32 cellular contexts compared by ENCODE assay signal in genomic region chr21:16928439-16928838, GRCh38.
A peak's percentile ranks its signal among the peaks of the same experiment; 100 is the strongest.
DNase-seq lines count a peak whose midpoint lies in the region; ATAC-seq, FAIRE-seq and TF ChIP-seq lines count a peak whose summit lies in the region.
"Had no signal": no experiment of that assay in that cellular context is flagged by ENCODE, and none has a peak within 500 bp of the region (broad histone marks: within the 10 kb centered on the region; RNA-seq: fewer than 3 reads in every experiment).

No MANE protein-coding gene starts in this region.

- H3K9me3 Mint-ChIP-seq in activated T-cell treated with anti-CD3 and anti-CD28 coated beads, Interleukin-2, amount 50 U/mL, for 4 hours = peaks cover 6% of the 10 kb centered on the region

- H3K36me3 Mint-ChIP-seq in activated T-cell treated with anti-CD3 and anti-CD28 coated beads, Interleukin-2, amount 50 U/mL, for 4 hours (ENCODE audit: insufficient read depth) = no peaks in the 10 kb centered on the region
- H3K36me3 Mint-ChIP-seq: CD14-positive monocyte; CD4-positive, alpha-beta memory T cell; CD4-positive, CD25-positive, alpha-beta regulatory T cell; CD8-positive, alpha-beta memory T cell; CD8-positive, alpha-beta T cell had no signal

- H3K4me1 ChIP-seq in SK-N-SH (ENCODE audit: control insufficient read depth in 1 of 2, insufficient read depth in 2 of 2, low read depth in 1 of 2, low read length in 1 of 2) = no peaks in the 10 kb centered on the region
- no peaks in the 10 kb centered on the region for H3K4me1 ChIP-seq in endothelial cell of umbilical vein (ENCODE audit: control insufficient read depth, extremely low read depth, insufficient read depth, low read length)
- H3K4me1 ChIP-seq: A549 had no signal

- H3K9me2 ChIP-seq in SK-N-SH = no peaks in the 10 kb centered on the region

- H3K9me3 ChIP-seq in SK-N-SH (no peaks in the 10 kb centered on the region), endothelial cell of umbilical vein (replicated peaks; ENCODE audit: control insufficient read depth, insufficient read depth, low read length) (no peaks in the 10 kb centered on the region)
- H3K9me3 ChIP-seq: A549; BE2C; BLaER1; BLaER1 treated with 17β-estradiol and CSF1 and Interleukin-3, amounts not matched to agents 10 nM and 100 nM; Caco-2 had no signal

- POLR2A ChIA-PET in SK-N-SH (lab: Yijun Ruan, JAX) (no interaction called here), endothelial cell of umbilical vein (lab: Charles Lee) (no interaction called here)

- no peak overlapping the region for H3K4me3 ChIP-seq in SK-N-SH (ENCODE audit: low read depth in 2 of 2, low read length in 1 of 2)
- H3K4me3 ChIP-seq in endothelial cell of umbilical vein (replicated peaks in 1 of 3; ENCODE audit: insufficient read depth in 1 of 3, low read depth in 1 of 3, low read length in 3 of 3) = no peak overlapping the region
- H3K4me3 ChIP-seq: A549; BLaER1; BLaER1 treated with 17β-estradiol and CSF1 and Interleukin-3, amounts not matched to agents 10 nM and 100 nM had no signal

- no peak for TF ChIP-seq POLR2A in endothelial cell of umbilical vein (IDR thresholded peaks at IDR 0.05; ENCODE audit: low read depth, low read length)

- H3K9me1 ChIP-seq in endothelial cell of umbilical vein (replicated peaks; ENCODE audit: control insufficient read depth, extremely low read depth, insufficient read depth, low read length) = no peaks in the 10 kb centered on the region

- no peaks in the 10 kb centered on the region for H3K27me3 Mint-ChIP-seq in activated T-cell treated with anti-CD3 and anti-CD28 coated beads, Interleukin-2, amount 50 U/mL, for 4 hours (ENCODE audit: low read depth)
- H3K27me3 Mint-ChIP-seq: B cell; CD4-positive, alpha-beta memory T cell; CD4-positive, alpha-beta T cell; CD4-positive, CD25-positive, alpha-beta regulatory T cell; CD8-positive, alpha-beta memory T cell had no signal

- no peaks in the 10 kb centered on the region for H3K27me3 ChIP-seq in SK-N-SH (ENCODE audit: insufficient read depth)
- H3K27me3 ChIP-seq in endothelial cell of umbilical vein (ENCODE audit: control insufficient read depth in 2 of 2, insufficient read depth in 2 of 2, low read length in 2 of 2) = no peaks in the 10 kb centered on the region
- H3K27me3 ChIP-seq: BE2C; BLaER1; BLaER1 treated with 17β-estradiol and CSF1 and Interleukin-3, amounts not matched to agents 10 nM and 100 nM had no signal

- TF ChIP-seq CTCF in SK-N-SH (IDR thresholded peaks at IDR 0.05) = no peak
- no peak for TF ChIP-seq CTCF in endothelial cell of umbilical vein (IDR thresholded peaks at IDR 0.05; ENCODE audit: extremely low read depth in 1 of 2, insufficient read depth in 1 of 2, low read depth in 1 of 2, low read length in 2 of 2)

- TF ChIP-seq RAD21 in SK-N-SH (IDR thresholded peaks at IDR 0.05; ENCODE audit: low read length) = no peak

- H3K36me3 ChIP-seq in SK-N-SH (replicated peaks in 1 of 2; ENCODE audit: control insufficient read depth in 1 of 2, insufficient read depth in 2 of 2, low read length in 1 of 2) (no peaks in the 10 kb centered on the region), endothelial cell of umbilical vein (ENCODE audit: control insufficient read depth in 2 of 2, extremely low read depth in 1 of 2, insufficient read depth in 2 of 2, low read length in 2 of 2) (no peaks in the 10 kb centered on the region)
- H3K36me3 ChIP-seq: BE2C; BLaER1; BLaER1 treated with 17β-estradiol and CSF1 and Interleukin-3, amounts not matched to agents 10 nM and 100 nM had no signal

- no peak overlapping the region for H2AFZ ChIP-seq in SK-N-SH (ENCODE audit: low read depth)
- no peak overlapping the region for H2AFZ ChIP-seq in endothelial cell of umbilical vein (ENCODE audit: low read depth, low read length)

- dilution Hi-C loops in endothelial cell of umbilical vein (cut with MboI; ENCODE audit: extremely low pct_ligation_motif_present, low sequenced_read_pairs) = no loop called here

- H3K9ac ChIP-seq in SK-N-SH = no peak overlapping the region
- no peak overlapping the region for H3K9ac ChIP-seq in endothelial cell of umbilical vein (replicated peaks; ENCODE audit: extremely low read depth, insufficient read depth, low read length)
- H3K9ac ChIP-seq: BLaER1; BLaER1 treated with 17β-estradiol and CSF1 and Interleukin-3, amounts not matched to agents 10 nM and 100 nM had no signal

- no peaks in the 10 kb centered on the region for H3K4me1 Mint-ChIP-seq in activated T-cell treated with anti-CD3 and anti-CD28 coated beads, Interleukin-2, amount 50 U/mL, for 4 hours (ENCODE audit: low read depth)
- H3K4me1 Mint-ChIP-seq: B cell; CD14-positive monocyte; CD4-positive, alpha-beta memory T cell; CD4-positive, CD25-positive, alpha-beta regulatory T cell; CD8-positive, alpha-beta memory T cell had no signal

- intact Hi-C loops in endothelial cell of umbilical vein (cut with micrococcal nuclease) = no loop called here

- CTCF ChIA-PET in SK-N-SH (lab: Yijun Ruan, JAX) = no interaction called here
- CTCF ChIA-PET in endothelial cell of umbilical vein (lab: Charles Lee) = no interaction called here

- peak; percentile 12 for FAIRE-seq in endothelial cell of umbilical vein (lab: Jason Lieb, UNC)
- FAIRE-seq: A549, D721Med had no signal

- H3K79me2 ChIP-seq in SK-N-SH (ENCODE audit: insufficient read depth) (no peaks in the 10 kb centered on the region), endothelial cell of umbilical vein (ENCODE audit: control insufficient read depth, insufficient read depth, low read length) (no peaks in the 10 kb centered on the region)

- H3K4me2 ChIP-seq in SK-N-SH (no peak overlapping the region), endothelial cell of umbilical vein (ENCODE audit: insufficient read depth, low read length) (no peak overlapping the region)
- H3K4me2 ChIP-seq: A549; BLaER1; BLaER1 treated with 17β-estradiol and CSF1 and Interleukin-3, amounts not matched to agents 10 nM and 100 nM had no signal

- BruUV-seq in endothelial cell of umbilical vein (replicated peaks; lab: Mats Ljungman, UMichigan) = no TSS peak

- WGBS in SK-N-SH (ENCODE audit: low lambda C conversion rate) = 0% methylated on average over 1 of the region's 1 CpG

- DNase-seq in SK-N-SH = no peak
- no peak for DNase-seq in endothelial cell of umbilical vein (ENCODE audit: low read depth, low spot score)
- no peak for DNase-seq in activated T-cell treated with anti-CD3 and anti-CD28 coated beads, Interleukin-2, amount 50 U/mL, for 4 hours
- DNase-seq: 8988T; ACHN; AML-193; BE2C; C1 segment of cervical spinal cord; Caco-2; Calu3; CD4-positive, alpha-beta memory T cell; CD4-positive, alpha-beta T cell; CD4-positive, CD25-positive, alpha-beta regulatory T cell; CD8-positive, alpha-beta memory T cell; CD8-positive, alpha-beta T cell; COR-L47; DMS 273 treated with DMSO at 0.1 percent for 48 hours; DMS153; DMS53; DMS79; DMS79 treated with DMSO at 0.1 percent for 48 hours; DND-41; EL had no signal

- TF ChIP-seq EP300 in SK-N-SH (IDR thresholded peaks at IDR 0.05; ENCODE audit: borderline replicate concordance in 1 of 2, low read depth in 1 of 2, low read length in 1 of 2) = no peak

- H4K20me1 ChIP-seq in SK-N-SH (ENCODE audit: insufficient read depth) (no peaks in the 10 kb centered on the region), endothelial cell of umbilical vein (replicated peaks; ENCODE audit: control insufficient read depth, extremely low read depth, insufficient read depth, low read length) (no peaks in the 10 kb centered on the region)
- H4K20me1 ChIP-seq: BLaER1; BLaER1 treated with 17β-estradiol and CSF1 and Interleukin-3, amounts not matched to agents 10 nM and 100 nM had no signal

- H3F3A ChIP-seq in SK-N-SH (replicated peaks; ENCODE audit: insufficient read depth) = no peaks in the 10 kb centered on the region

- no peak for ATAC-seq in SK-N-SH treated with all-trans-retinoic acid at 6 μM for 48 hours
- ATAC-seq in activated T-cell treated with anti-CD3 and anti-CD28 coated beads, Interleukin-2, amount 50 U/mL, for 4 hours = no peak
- ATAC-seq: A549; CD8-positive, alpha-beta T cell had no signal

- no peak overlapping the region for H3K4me3 Mint-ChIP-seq in activated T-cell treated with anti-CD3 and anti-CD28 coated beads, Interleukin-2, amount 50 U/mL, for 4 hours
- H3K4me3 Mint-ChIP-seq: B cell; CD14-positive monocyte; CD4-positive, alpha-beta memory T cell; CD4-positive, alpha-beta T cell; CD4-positive, CD25-positive, alpha-beta regulatory T cell; CD8-positive, alpha-beta memory T cell; CD8-positive, alpha-beta T cell had no signal

- no peak overlapping the region for H3K27ac ChIP-seq in SK-N-SH (ENCODE audit: low read depth in 2 of 2, low read length in 1 of 2)
- H3K27ac ChIP-seq in endothelial cell of umbilical vein (ENCODE audit: insufficient read depth, low read depth, low read length) = no peak overlapping the region
- H3K27ac ChIP-seq: 22Rv1; A549; BLaER1; BLaER1 treated with 17β-estradiol and CSF1 and Interleukin-3, amounts not matched to agents 10 nM and 100 nM; C4-2B had no signal

TF ChIP-seq in SK-N-SH treated with all-trans-retinoic acid at 6 μM for 48 hours, 23 proteins besides CTCF, POLR2A, EP300 and RAD21:
- TF ChIP-seq ISL1 (CRISPR knock-in tag; IDR thresholded peaks at IDR 0.05) (peak; percentile 92), TOX (CRISPR knock-in tag; IDR thresholded peaks at IDR 0.05; ENCODE audit: borderline replicate concordance) (no peak)

TF ChIP-seq in endothelial cell of umbilical vein, 7 proteins besides CTCF, POLR2A, EP300 and RAD21:
- no peak for TF ChIP-seq FOS (IDR thresholded peaks at IDR 0.05; ENCODE audit: borderline replicate concordance, insufficient read depth, low read length)
TF ChIP-seq in endothelial cell of umbilical vein: peak in this region for 0.
